1 cellular context compared by ENCODE assay signal in genomic region chr5:65482727-65483473, GRCh38.
TF ChIP-seq lines count a peak whose summit lies in the region.

No MANE protein-coding gene starts in this region.

TF ChIP-seq in SK-N-SH treated with all-trans-retinoic acid at 6 μM for 48 hours, 23 proteins besides CTCF, POLR2A, EP300 and RAD21 (continued from another document):
- TF ChIP-seq RARB (CRISPR knock-in tag; IDR thresholded peaks at IDR 0.05) (no peak), TOX (CRISPR knock-in tag; IDR thresholded peaks at IDR 0.05; ENCODE audit: borderline replicate concordance) (no peak), ZNF565 (CRISPR knock-in tag; conservative IDR thresholded peaks at IDR 0.05; ENCODE audit: low read depth) (no peak), TCF4 (CRISPR knock-in tag; IDR thresholded peaks at IDR 0.05; ENCODE audit: borderline replicate concordance) (no peak), SNAI2 (CRISPR knock-in tag; IDR thresholded peaks at IDR 0.05) (no peak)
- TF ChIP-seq, protein P1, sequence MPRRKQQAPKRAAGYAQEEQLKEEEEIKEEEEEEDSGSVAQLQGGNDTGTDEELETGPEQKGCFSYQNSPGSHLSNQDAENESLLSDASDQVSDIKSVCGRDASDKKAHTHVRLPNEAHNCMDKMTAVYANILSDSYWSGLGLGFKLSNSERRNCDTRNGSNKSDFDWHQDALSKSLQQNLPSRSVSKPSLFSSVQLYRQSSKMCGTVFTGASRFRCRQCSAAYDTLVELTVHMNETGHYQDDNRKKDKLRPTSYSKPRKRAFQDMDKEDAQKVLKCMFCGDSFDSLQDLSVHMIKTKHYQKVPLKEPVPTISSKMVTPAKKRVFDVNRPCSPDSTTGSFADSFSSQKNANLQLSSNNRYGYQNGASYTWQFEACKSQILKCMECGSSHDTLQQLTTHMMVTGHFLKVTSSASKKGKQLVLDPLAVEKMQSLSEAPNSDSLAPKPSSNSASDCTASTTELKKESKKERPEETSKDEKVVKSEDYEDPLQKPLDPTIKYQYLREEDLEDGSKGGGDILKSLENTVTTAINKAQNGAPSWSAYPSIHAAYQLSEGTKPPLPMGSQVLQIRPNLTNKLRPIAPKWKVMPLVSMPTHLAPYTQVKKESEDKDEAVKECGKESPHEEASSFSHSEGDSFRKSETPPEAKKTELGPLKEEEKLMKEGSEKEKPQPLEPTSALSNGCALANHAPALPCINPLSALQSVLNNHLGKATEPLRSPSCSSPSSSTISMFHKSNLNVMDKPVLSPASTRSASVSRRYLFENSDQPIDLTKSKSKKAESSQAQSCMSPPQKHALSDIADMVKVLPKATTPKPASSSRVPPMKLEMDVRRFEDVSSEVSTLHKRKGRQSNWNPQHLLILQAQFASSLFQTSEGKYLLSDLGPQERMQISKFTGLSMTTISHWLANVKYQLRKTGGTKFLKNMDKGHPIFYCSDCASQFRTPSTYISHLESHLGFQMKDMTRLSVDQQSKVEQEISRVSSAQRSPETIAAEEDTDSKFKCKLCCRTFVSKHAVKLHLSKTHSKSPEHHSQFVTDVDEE (CRISPR knock-in tag; IDR thresholded peaks at IDR 0.05): no peak
